In the genomic region with DNA sequence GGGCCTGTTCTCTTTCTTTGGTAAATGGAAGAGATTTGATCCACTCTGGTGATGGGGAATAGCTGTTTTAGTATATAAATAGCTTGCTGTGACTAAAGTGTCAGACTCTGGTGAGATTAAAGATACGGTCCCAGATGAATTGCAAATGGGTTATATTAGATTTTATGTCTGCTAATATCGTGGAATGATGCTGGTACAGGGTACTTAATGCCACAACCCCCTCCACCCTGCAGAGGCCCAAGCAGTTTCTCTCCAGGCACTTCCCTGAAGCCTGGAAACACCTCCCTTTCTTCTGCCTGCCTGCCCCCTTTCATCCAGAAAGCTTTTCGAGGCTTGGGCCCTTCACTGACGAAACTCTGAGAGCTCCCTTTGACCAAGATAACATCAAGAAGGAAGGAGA, we compare ENCODE assay signal across 31 cellular contexts. TPM values are rescaled to one million over a fixed set of nuclear protein-coding genes. Genes with fewer than 3 reads are reported as not detected.
"Had no signal": no experiment of that assay in that cellular context is flagged by ENCODE, and none has a peak within 500 bp of the region (broad histone marks: within the 10 kb centered on the region; RNA-seq: fewer than 3 reads in every experiment).

No MANE protein-coding gene starts in this region.

- H3K27me3 ChIP-seq: cardiac muscle cell, MG63, Peyer's patch had no signal

- H3K36me3 Mint-ChIP-seq: activated naive CD8-positive, alpha-beta T cell treated with anti-CD3 and anti-CD28 coated beads for 36 hours had no signal

- H3K27ac Mint-ChIP-seq: activated CD4-positive, alpha-beta T cell treated with anti-CD3 and anti-CD28 coated beads, Interleukin-2, amount 10 ng/mL, durations not matched to agents 24 days and 14 days; activated CD8-positive, alpha-beta T cell treated with anti-CD3 and anti-CD28 coated beads for 36 hours; activated naive CD8-positive, alpha-beta T cell treated with anti-CD3 and anti-CD28 coated beads for 36 hours; activated T-cell treated with anti-CD3 and anti-CD28 coated beads, Interleukin-2, amount 50 U/mL, for 72 hours; activated T-helper 17 cell treated with anti-CD3 and anti-CD28 coated beads, Interleukin-2, amount 50 U/mL, for 72 hours; T-helper 1 cell treated with Interleukin-12 subunit alpha and Interleukin-12 subunit beta and Interleukin-4 antibody, amounts not matched to agents 30 μg/mL and 1 μg/mL, for 36 hours; T-helper 2 cell treated with Interferon-gamma antibody and Interleukin-4, amounts not matched to agents 5 μg/mL and 100 μg/mL, for 36 hours had no signal

- H3K4me1 ChIP-seq: Peyer's patch had no signal

- H3K27ac ChIP-seq: cardiac muscle cell, Peyer's patch had no signal

- ATAC-seq: activated CD8-positive, alpha-beta T cell treated with anti-CD3 and anti-CD28 coated beads for 36 hours; activated T-cell treated with anti-CD3 and anti-CD28 coated beads, Interleukin-2, amount 50 U/mL, for 72 hours; activated T-helper 17 cell treated with anti-CD3 and anti-CD28 coated beads, Interleukin-2, amount 50 U/mL, for 72 hours; PC-3 had no signal

- H3K27me3 Mint-ChIP-seq: activated CD8-positive, alpha-beta T cell treated with anti-CD3 and anti-CD28 coated beads for 36 hours; activated naive CD8-positive, alpha-beta T cell treated with anti-CD3 and anti-CD28 coated beads for 36 hours; activated T-helper 17 cell treated with anti-CD3 and anti-CD28 coated beads, Interleukin-2, amount 50 U/mL, for 72 hours had no signal

- H3K36me3 ChIP-seq: cardiac muscle cell, MG63, Peyer's patch had no signal

- H3K9me3 ChIP-seq: MG63, Peyer's patch had no signal

- H3K4me3 ChIP-seq: cardiac muscle cell, MG63, Peyer's patch had no signal

- H3K4me1 Mint-ChIP-seq: central memory CD8-positive, alpha-beta T cell had no signal

- DNase-seq: activated CD4-positive, alpha-beta T cell treated with anti-CD3 and anti-CD28 coated beads, Interleukin-2, amount 10 ng/mL, durations not matched to agents 24 days and 14 days; activated CD4-positive, alpha-beta T cell treated with anti-CD3 and anti-CD28 coated beads, Interleukin-2, amount 50 U/mL, for 4 hours; activated CD8-positive, alpha-beta T cell treated with anti-CD3 and anti-CD28 coated beads for 36 hours; activated effector memory CD4-positive, alpha-beta T cell treated with anti-CD3 and anti-CD28 coated beads, Interleukin-2, amount 50 U/mL, for 16 hours; activated naive CD4-positive, alpha-beta T cell; activated naive CD4-positive, alpha-beta T cell treated with anti-CD3 and anti-CD28 coated beads, Interleukin-2, amount 50 U/mL, for 16 hours; activated naive CD8-positive, alpha-beta T cell treated with anti-CD3 and anti-CD28 coated beads for 36 hours; activated T-cell treated with anti-CD3 and anti-CD28 coated beads, Interleukin-2, amount 50 U/mL, for 1 hour; activated T-cell treated with anti-CD3 and anti-CD28 coated beads, Interleukin-2, amount 50 U/mL, for 72 hours; amniotic stem cell; aorta; Kasumi-1; KG1; MG63; MV-4-11; NCI-H1092; NCI-H1436 treated with DMSO at 0.1 percent for 48 hours; NCI-H1694 treated with DMSO at 0.1 percent for 48 hours; NCI-H2029; NCI-H345; NCI-H524 treated with DMSO at 0.1 percent for 48 hours; PC-3; Peyer's patch; RPMI8226; SHP77 treated with DMSO at 0.1 percent for 48 hours had no signal

- H3K9me3 Mint-ChIP-seq: activated CD8-positive, alpha-beta T cell treated with anti-CD3 and anti-CD28 coated beads for 36 hours; activated naive CD8-positive, alpha-beta T cell treated with anti-CD3 and anti-CD28 coated beads for 36 hours; activated T-cell treated with anti-CD3 and anti-CD28 coated beads, Interleukin-2, amount 50 U/mL, for 72 hours; activated T-helper 17 cell treated with anti-CD3 and anti-CD28 coated beads, Interleukin-2, amount 50 U/mL, for 72 hours; central memory CD8-positive, alpha-beta T cell; T-helper 1 cell treated with Interleukin-12 subunit alpha and Interleukin-12 subunit beta and Interleukin-4 antibody, amounts not matched to agents 30 μg/mL and 1 μg/mL, for 36 hours; T-helper 2 cell treated with Interferon-gamma antibody and Interleukin-4, amounts not matched to agents 5 μg/mL and 100 μg/mL, for 36 hours had no signal

- H3K4me3 Mint-ChIP-seq: activated CD4-positive, alpha-beta T cell treated with anti-CD3 and anti-CD28 coated beads, Interleukin-2, amount 10 ng/mL, durations not matched to agents 24 days and 14 days; activated CD8-positive, alpha-beta T cell treated with anti-CD3 and anti-CD28 coated beads for 36 hours; activated naive CD8-positive, alpha-beta T cell treated with anti-CD3 and anti-CD28 coated beads for 36 hours; activated T-cell treated with anti-CD3 and anti-CD28 coated beads, Interleukin-2, amount 50 U/mL, for 72 hours; activated T-helper 17 cell treated with anti-CD3 and anti-CD28 coated beads, Interleukin-2, amount 50 U/mL, for 72 hours; central memory CD8-positive, alpha-beta T cell; T-helper 1 cell treated with Interleukin-12 subunit alpha and Interleukin-12 subunit beta and Interleukin-4 antibody, amounts not matched to agents 30 μg/mL and 1 μg/mL, for 36 hours; T-helper 2 cell treated with Interferon-gamma antibody and Interleukin-4, amounts not matched to agents 5 μg/mL and 100 μg/mL, for 36 hours had no signal

RNA-seq across cellular contexts. Expression of a gene that starts 21.4 kb away (rescaled TPM):
- total RNA-seq: activated naive CD8-positive, alpha-beta T cell treated with anti-CD3 and anti-CD28 coated beads for 36 hours; Peyer's patch; SK-MEL-5 had no signal
- polyA plus RNA-seq: cardiac muscle cell had no signal
